6 cellular contexts compared by ENCODE assay signal in the genomic region with DNA sequence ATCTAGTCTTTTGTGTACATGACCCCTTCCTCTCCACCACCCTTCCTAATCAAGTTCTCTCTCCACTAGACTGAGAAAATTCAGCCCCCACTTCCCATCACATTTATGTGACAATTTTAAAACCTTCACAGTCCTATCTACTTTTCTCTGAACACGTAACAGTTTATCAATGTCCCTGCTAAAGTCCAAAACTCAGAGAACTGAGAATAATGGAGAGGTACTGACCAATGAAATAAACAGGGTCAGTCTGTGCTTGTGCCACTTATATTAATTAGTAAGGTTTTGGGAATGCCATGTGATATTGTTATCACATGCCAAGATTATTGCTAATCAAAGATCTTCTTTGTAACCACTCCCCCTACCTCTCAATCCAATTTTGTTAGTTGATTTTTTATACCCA.
"Had no signal": no experiment of that assay in that cellular context is flagged by ENCODE, and none has a peak within 500 bp of the region (broad histone marks: within the 10 kb centered on the region; RNA-seq: fewer than 3 reads in every experiment).

No MANE protein-coding gene starts in this region.

- FAIRE-seq: HTR-8/SVneo, K562 had no signal

- ATAC-seq: K562 had no signal

- H3K27ac Mint-ChIP-seq: IgD-negative memory B cell had no signal

- H3K27me3 Mint-ChIP-seq: IgD-negative memory B cell had no signal

- DNase-seq: IMR-90, KBM-7 had no signal

- H3K4me3 Mint-ChIP-seq: IgD-negative memory B cell had no signal

- H3K4me3 ChIP-seq: K562 had no signal

- H3K9me3 Mint-ChIP-seq: IgD-negative memory B cell had no signal

- H3K4me1 Mint-ChIP-seq: IgD-negative memory B cell had no signal

- H3K27ac ChIP-seq: HL-60 had no signal
